Comparison of ENCODE assay signal across 22 cellular contexts in genomic region chr7:129317450-129317849, GRCh38.
A peak's percentile ranks its signal among the peaks of the same experiment; 100 is the strongest.
DNase-seq lines count a peak whose midpoint lies in the region; ATAC-seq and TF ChIP-seq lines count a peak whose summit lies in the region.
"Had no signal": no experiment of that assay in that cellular context is flagged by ENCODE, and none has a peak within 500 bp of the region (broad histone marks: within the 10 kb centered on the region; RNA-seq: fewer than 3 reads in every experiment).

No MANE protein-coding gene starts in this region.

- H3K4me1 Mint-ChIP-seq in GM23338 (peaks cover 2% of the 10 kb centered on the region; the same call in 1 of the 3 replicates), T-helper 17 cell (peaks cover 14% of the 10 kb centered on the region)
- H3K4me1 Mint-ChIP-seq: CD14-positive monocyte had no signal

- H3K9ac ChIP-seq in MM.1S (ENCODE audit: low read length), result no peak overlapping the region
- H3K9ac ChIP-seq: BLaER1 treated with 17β-estradiol and CSF1 and Interleukin-3, amounts not matched to agents 10 nM and 100 nM had no signal

- H3K4me3 ChIP-seq in GM23338 (no peak overlapping the region), MM.1S (ENCODE audit: low read length) (no peak overlapping the region)
- H3K4me3 ChIP-seq: A549; BLaER1 treated with 17β-estradiol and CSF1 and Interleukin-3, amounts not matched to agents 10 nM and 100 nM had no signal

- H3K9me3 ChIP-seq in T-helper 17 cell (ENCODE audit: control insufficient read depth, low read length, poor library complexity, severe bottlenecking) (no peaks in the 10 kb centered on the region), MM.1S (replicated peaks; ENCODE audit: insufficient read depth, low read length) (no peaks in the 10 kb centered on the region)
- H3K9me3 ChIP-seq: A549, BE2C had no signal

- H3K4me3 Mint-ChIP-seq in GM23338 (no peak overlapping the region), T-helper 17 cell (no peak overlapping the region)
- H3K4me3 Mint-ChIP-seq: CD14-positive monocyte; CD4-positive, alpha-beta T cell; CD8-positive, alpha-beta memory T cell had no signal

- H3K79me2 ChIP-seq in GM23338 (replicated peaks; ENCODE audit: insufficient read depth), result no peaks in the 10 kb centered on the region
- no peaks in the 10 kb centered on the region for H3K79me2 ChIP-seq in MM.1S (ENCODE audit: low read length)

- H4K20me1 ChIP-seq in GM23338 (replicated peaks; ENCODE audit: insufficient read depth), result no peaks in the 10 kb centered on the region
- H4K20me1 ChIP-seq in MM.1S (ENCODE audit: insufficient read depth, low read length), result no peaks in the 10 kb centered on the region
- H4K20me1 ChIP-seq: BLaER1 treated with 17β-estradiol and CSF1 and Interleukin-3, amounts not matched to agents 10 nM and 100 nM had no signal

- no peaks in the 10 kb centered on the region for H3K4me1 ChIP-seq in GM23338 (ENCODE audit: insufficient read depth)
- H3K4me1 ChIP-seq in MM.1S (ENCODE audit: low read length), result peaks cover 5% of the 10 kb centered on the region; the same call in 1 of the 2 replicates
- H3K4me1 ChIP-seq: A549, BE2C had no signal

- H3K27ac Mint-ChIP-seq in GM23338 (no peak overlapping the region), T-helper 17 cell (peak overlapping the region; percentile 21)
- H3K27ac Mint-ChIP-seq: CD4-positive, alpha-beta T cell had no signal

- ATAC-seq in GM23338, result peak; percentile 72
- no peak for ATAC-seq in T-helper 17 cell
- no peak for ATAC-seq in GM21515 (IDR thresholded peaks at IDR 0.05; ENCODE audit: unreplicated experiment)
- ATAC-seq: A549 had no signal

- H3K36me3 Mint-ChIP-seq in GM23338 (ENCODE audit: low read depth), result peaks cover 8% of the 10 kb centered on the region; the same call in 2 of the 3 replicates
- peaks cover 8% of the 10 kb centered on the region for H3K36me3 Mint-ChIP-seq in T-helper 17 cell (ENCODE audit: low read depth)

- H3K4me2 ChIP-seq in GM23338 (no peak overlapping the region), MM.1S (ENCODE audit: low read depth, low read length) (no peak overlapping the region)
- H3K4me2 ChIP-seq: A549; BLaER1 treated with 17β-estradiol and CSF1 and Interleukin-3, amounts not matched to agents 10 nM and 100 nM had no signal

- H3K27me3 ChIP-seq in GM23338 (ENCODE audit: insufficient read depth) (no peaks in the 10 kb centered on the region), MM.1S (replicated peaks; ENCODE audit: insufficient read depth, low read length) (no peaks in the 10 kb centered on the region)
- H3K27me3 ChIP-seq: BE2C; BLaER1 treated with 17β-estradiol and CSF1 and Interleukin-3, amounts not matched to agents 10 nM and 100 nM had no signal

- H3K27ac ChIP-seq in GM23338 (ENCODE audit: low read depth) (no peak overlapping the region), MM.1S (ENCODE audit: low read length) (no peak overlapping the region)
- H3K27ac ChIP-seq: A549; BLaER1 treated with 17β-estradiol and CSF1 and Interleukin-3, amounts not matched to agents 10 nM and 100 nM had no signal

- no peak for TF ChIP-seq CTCF in GM23338 (conservative IDR thresholded peaks at IDR 0.05; ENCODE audit: low read depth in 2 of 2)
- TF ChIP-seq CTCF in MM.1S (IDR thresholded peaks at IDR 0.05; ENCODE audit: low read length), result no peak

- H3F3A ChIP-seq in GM23338 (replicated peaks; ENCODE audit: low read depth), result no peaks in the 10 kb centered on the region
- H3F3A ChIP-seq in MM.1S (ENCODE audit: insufficient read depth, low read length), result 0 out of 2 replicates have a peak, but pooled peaks cover 3% of the 10 kb centered on the region

- H3K9me2 ChIP-seq in GM23338 (ENCODE audit: insufficient read depth), result no peaks in the 10 kb centered on the region
- no peaks in the 10 kb centered on the region for H3K9me2 ChIP-seq in MM.1S (replicated peaks; ENCODE audit: insufficient read depth, low read length)

- H3K36me3 ChIP-seq in GM23338 (ENCODE audit: insufficient read depth) (no peaks in the 10 kb centered on the region), MM.1S (replicated peaks; ENCODE audit: insufficient read depth, low read length) (no peaks in the 10 kb centered on the region)
- H3K36me3 ChIP-seq: BE2C had no signal

- H3K9me3 Mint-ChIP-seq in GM23338, result no peaks in the 10 kb centered on the region

- no peak for DNase-seq in GM23338 (ENCODE audit: low spot score)
- DNase-seq in T-helper 17 cell, result no peak
- DNase-seq in globus pallidus (ENCODE audit: low spot score), result peak; percentile 16
- peak; percentile 13 for DNase-seq in pons (ENCODE audit: low spot score)
- DNase-seq in MM.1S, result no peak
- no peak for DNase-seq in NOMO-1 treated with DMSO at 0.1 percent for 48 hours (lab: John Stamatoyannopoulos, UW; ENCODE audit: unreplicated experiment)
- DNase-seq: 8988T; ACHN; AML-193; BE2C; CD4-positive, alpha-beta T cell; CD8-positive, alpha-beta memory T cell; DMS 273 treated with DMSO at 0.1 percent for 48 hours; DMS79; EL; GF-D8; H7; HCEC 1CT had no signal

- H2AFZ ChIP-seq in GM23338 (no peak overlapping the region), MM.1S (ENCODE audit: low read length) (no peak overlapping the region)

- H3K27me3 Mint-ChIP-seq in GM23338 (ENCODE audit: insufficient read depth, low read depth, poor library complexity) (no peaks in the 10 kb centered on the region), T-helper 17 cell (no peaks in the 10 kb centered on the region)
- H3K27me3 Mint-ChIP-seq: CD4-positive, alpha-beta T cell; CD8-positive, alpha-beta memory T cell had no signal

TF ChIP-seq in GM23338, 12 proteins besides CTCF, POLR2A, EP300 and RAD21 (continues in another document):
- TF ChIP-seq REST (IDR thresholded peaks at IDR 0.05; ENCODE audit: unreplicated experiment) (no peak), ZNF331 (CRISPR knock-in tag; IDR thresholded peaks at IDR 0.05; ENCODE audit: low read depth) (no peak), POLR2AphosphoS5 (IDR thresholded peaks at IDR 0.05; ENCODE audit: low read depth) (no peak)

Comparison
In these comparisons a context has a peak if more than half of its experiments do, and no peak if none do; other contexts are left out.
1. DNase-seq: peak in globus pallidus (single experiment) and pons (single experiment); none in GM23338 (single experiment), T-helper 17 cell (0 of 3), MM.1S (single experiment) and NOMO-1 treated with DMSO at 0.1 percent for 48 hours (single experiment).